8 cellular contexts compared by ENCODE assay signal in the genomic region with DNA sequence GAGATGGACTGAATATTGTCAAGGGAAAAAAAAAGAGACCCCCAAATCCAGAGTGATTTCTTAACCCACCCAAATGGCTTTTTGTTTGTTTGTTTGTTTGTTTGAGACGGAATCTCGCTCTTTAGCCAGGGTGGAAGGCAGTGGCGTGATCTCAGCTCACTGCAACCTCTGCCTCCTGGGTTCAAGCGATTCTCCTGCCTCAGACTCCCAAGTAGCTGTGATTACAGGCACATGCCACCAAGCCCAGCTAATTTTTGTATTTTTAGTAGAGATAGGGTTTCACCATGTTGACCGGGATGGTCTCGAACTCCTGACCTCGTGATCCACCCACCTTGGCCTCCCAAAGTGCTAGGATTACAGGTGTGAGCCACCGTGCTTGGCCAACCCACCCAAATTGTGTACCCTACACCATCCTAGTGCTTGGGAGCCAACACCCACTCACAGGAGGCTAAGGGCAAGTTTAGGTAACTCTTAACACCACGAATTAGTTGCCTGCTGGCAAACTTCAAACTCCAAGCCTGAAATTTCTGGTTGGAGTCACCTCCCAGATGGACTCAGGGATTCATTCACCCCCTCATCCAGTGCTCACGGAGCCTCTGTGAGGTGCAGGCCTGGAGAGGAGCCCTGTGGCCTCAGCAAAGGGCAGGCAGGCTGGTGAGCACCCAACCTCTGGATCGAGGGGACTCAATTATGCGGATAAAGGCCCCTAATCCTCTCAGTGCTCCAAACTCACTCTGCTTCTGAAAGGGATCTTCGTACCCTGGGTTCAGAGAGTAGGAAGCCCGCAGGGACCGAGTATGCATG. TPM values are rescaled to one million over a fixed set of nuclear protein-coding genes. Genes with fewer than 3 reads are reported as not detected.
DNase-seq lines count a peak whose midpoint lies in the region; ATAC-seq and TF ChIP-seq lines count a peak whose summit lies in the region.

No MANE protein-coding gene starts in this region.

- ATAC-seq in HG03135 (IDR thresholded peaks at IDR 0.05; ENCODE audit: unreplicated experiment) = no peak

- intact Hi-C loops in PC-9 (cut with micrococcal nuclease; ENCODE audit: unreplicated experiment) = loop anchor here (1.0 to 5.0 kb wide), 2 partner anchors 27 to 167 kb away; no protein-coding TSS in a partner anchor
- intact Hi-C loops in ovary (cut with DNase I) = no loop called here

- H3F3A ChIP-seq in PC-9 (ENCODE audit: insufficient read depth, low read depth) = peaks cover 93% of the 10 kb centered on the region

- no peak for TF ChIP-seq EP300 in ovary (IDR thresholded peaks at IDR 0.05)

- peaks cover 0 to 64% (median 6%) of the 10 kb centered on the region in 11 experiments; a peak in 14 of 22 replicates for H4K20me1 ChIP-seq in BLaER1 treated with 17β-estradiol and CSF1 and Interleukin-3, amounts not matched to agents 10 nM and 100 nM
- H4K20me1 ChIP-seq in PC-9 (ENCODE audit: insufficient read depth) = no peaks in the 10 kb centered on the region

- POLR2A ChIA-PET in PC-9 (lab: Charles Lee; ENCODE audit: unreplicated experiment) = interaction anchor here (0.6 to 2.2 kb wide), 3 partner anchors 38 to 444 kb away, joined by 4 to 32 read pairs (median 4); a partner anchor contains a TSS

- no peak for TF ChIP-seq POLR2A in ovary (IDR thresholded peaks at IDR 0.05)

- H3K4me2 ChIP-seq in BLaER1 treated with 17β-estradiol and CSF1 and Interleukin-3, amounts not matched to agents 10 nM and 100 nM = peak overlapping the region; percentile 79 to 99 (median 96)
- H3K4me2 ChIP-seq in PC-9 = peak overlapping the region; percentile 80

- H3K36me3 ChIP-seq in BLaER1 treated with 17β-estradiol and CSF1 and Interleukin-3, amounts not matched to agents 10 nM and 100 nM = peaks cover 0 to 31% (median 10%) of the 10 kb centered on the region in 11 experiments; a peak in 10 of 22 replicates
- H3K36me3 ChIP-seq in PC-9 (ENCODE audit: low read depth) (peaks cover 29% of the 10 kb centered on the region), ovary (no peaks in the 10 kb centered on the region)

- no peak for TF ChIP-seq CTCF in PC-9 (conservative IDR thresholded peaks at IDR 0.05)
- TF ChIP-seq CTCF in ovary (IDR thresholded peaks at IDR 0.05) = no peak

- no peaks in the 10 kb centered on the region for H3K9me3 ChIP-seq in BLaER1 treated with 17β-estradiol and CSF1 and Interleukin-3, amounts not matched to agents 10 nM and 100 nM (replicated peaks in 1 of 11)
- H3K9me3 ChIP-seq in PC-9 (ENCODE audit: insufficient read depth, low read depth) = no peaks in the 10 kb centered on the region
- no peaks in the 10 kb centered on the region for H3K9me3 ChIP-seq in ovary

- peak overlapping the region in 6 of 10 experiments; percentile 8 to 42 (median 12); a peak in 7 of 20 replicates for H3K4me3 ChIP-seq in BLaER1 treated with 17β-estradiol and CSF1 and Interleukin-3, amounts not matched to agents 10 nM and 100 nM
- H3K4me3 ChIP-seq in PC-9 = peak overlapping the region; percentile 44; the same call in 1 of the 2 replicates
- H3K4me3 ChIP-seq in ovary = no peak overlapping the region

- H3K27me3 ChIP-seq in BLaER1 treated with 17β-estradiol and CSF1 and Interleukin-3, amounts not matched to agents 10 nM and 100 nM = no peaks in the 10 kb centered on the region
- H3K27me3 ChIP-seq in PC-9 (ENCODE audit: insufficient read depth, low read depth) (no peaks in the 10 kb centered on the region), ovary (no peaks in the 10 kb centered on the region)

- no peak for DNase-seq in PC-9
- DNase-seq in epithelial cell of prostate (ENCODE audit: low read depth, low spot score) = no peak
- DNase-seq in ovary = no peak
- no peak for DNase-seq in NCI-H1048 (lab: John Stamatoyannopoulos, UW)
- DNase-seq in NCI-H1694 treated with DMSO at 0.1 percent for 48 hours (lab: John Stamatoyannopoulos, UW) = no peak
- no peak for DNase-seq in activated CD4-positive, CD25-positive, alpha-beta regulatory T cell treated with anti-CD3 and anti-CD28 coated beads, Interleukin-2, amount 50 U/mL, for 72 hours

- CTCF ChIA-PET in PC-9 (lab: Charles Lee) = no interaction called here

- BruUV-seq in PC-9 (replicated peaks; lab: Mats Ljungman, UMichigan) = TSS peak; percentile 72

- peak overlapping the region; percentile 63 to 96 (median 90); a peak in 21 of 22 replicates for H3K27ac ChIP-seq in BLaER1 treated with 17β-estradiol and CSF1 and Interleukin-3, amounts not matched to agents 10 nM and 100 nM
- H3K27ac ChIP-seq in PC-9 = peak overlapping the region; percentile 100
- H3K27ac ChIP-seq in epithelial cell of prostate = peak overlapping the region; percentile 100
- peak overlapping the region; percentile 46 to 78 for H3K27ac ChIP-seq in ovary

- no peaks in the 10 kb centered on the region for H3K9me2 ChIP-seq in PC-9 (ENCODE audit: insufficient read depth)

- H3K79me2 ChIP-seq in PC-9 (ENCODE audit: low read depth) = peaks cover 84% of the 10 kb centered on the region

- no peak overlapping the region for H2AFZ ChIP-seq in PC-9

- H3K9ac ChIP-seq in BLaER1 treated with 17β-estradiol and CSF1 and Interleukin-3, amounts not matched to agents 10 nM and 100 nM = peak overlapping the region; percentile 47 to 84 (median 78); a peak in 21 of 22 replicates

- 81 to 85% (median 81%) methylated on average over 15 of the region's 15 CpGs for WGBS in ovary, 3 donors

- H3K4me1 ChIP-seq in BLaER1 treated with 17β-estradiol and CSF1 and Interleukin-3, amounts not matched to agents 10 nM and 100 nM = peaks cover 94 to 100% (median 99%) of the 10 kb centered on the region in 10 experiments
- peaks cover 96% of the 10 kb centered on the region for H3K4me1 ChIP-seq in PC-9 (replicated peaks; ENCODE audit: insufficient read depth)
- H3K4me1 ChIP-seq in ovary (ENCODE audit: insufficient read depth) = peaks cover 31% of the 10 kb centered on the region

RNA-seq across cellular contexts. Expression of a gene that starts 37.6 kb away (rescaled TPM):
- 1,066 and 1,233 TPM in 2 replicates for total RNA-seq in PC-9 (2021)
- total RNA-seq in ovary = 100 to 1,000 TPM; 139 to 419 (median 299) TPM
- polyA plus RNA-seq in ovary = 100 to 1,000 TPM; 188 to 458 TPM

RNA-seq across cellular contexts. Expression of a gene that starts 59.2 kb away (rescaled TPM):
- 38.4 and 43.9 TPM in 2 replicates for total RNA-seq in PC-9 (2021)
- total RNA-seq in ovary = 1 to 10 TPM in 5 of 7 donors, under 1 TPM in 2; 0.81 to 8.0 (median 3.1) TPM
- 1 to 10 TPM in 1 of 2 donors, under 1 TPM in 1; 0.22 to 3.6 TPM for polyA plus RNA-seq in ovary
